Comparison of ENCODE assay signal across 12 cellular contexts in genomic region chr10:18666810-18667209, GRCh38. TPM values are rescaled to one million over a fixed set of nuclear protein-coding genes. Genes with fewer than 3 reads are reported as not detected.
DNase-seq lines count a peak whose midpoint lies in the region; ATAC-seq and TF ChIP-seq lines count a peak whose summit lies in the region.
"Had no signal": no experiment of that assay in that cellular context is flagged by ENCODE, and none has a peak within 500 bp of the region (broad histone marks: within the 10 kb centered on the region; RNA-seq: fewer than 3 reads in every experiment).

No MANE protein-coding gene starts in this region.

- no peaks in the 10 kb centered on the region for H3K27me3 Mint-ChIP-seq in H9 (ENCODE audit: low read depth)
- no peaks in the 10 kb centered on the region for H3K27me3 Mint-ChIP-seq in activated T-helper 17 cell treated with anti-CD3 and anti-CD28 coated beads, Interleukin-2, amount 50 U/mL, for 72 hours

- H3K79me2 ChIP-seq in H9 (ENCODE audit: insufficient read depth, low read length) (peaks cover 35% of the 10 kb centered on the region; the same call in 1 of the 2 replicates), trophoblast cell (ENCODE audit: control insufficient read depth, insufficient read depth, low read length, poor library complexity) (peaks cover 4% of the 10 kb centered on the region)

- H3K23ac ChIP-seq in H9 (ENCODE audit: insufficient read length, low read depth, low read length) (no peak overlapping the region), trophoblast cell (ENCODE audit: low read length) (no peak overlapping the region)

- H2BK12ac ChIP-seq in H9 (ENCODE audit: insufficient read length, low read depth, low read length) = no peak overlapping the region
- H2BK12ac ChIP-seq in trophoblast cell (ENCODE audit: low read length) = no peak overlapping the region

- H3K4me3 Mint-ChIP-seq in H9 = peak overlapping the region; percentile 11 to 20; a peak in 3 of 5 replicates
- no peak overlapping the region for H3K4me3 Mint-ChIP-seq in activated T-helper 17 cell treated with anti-CD3 and anti-CD28 coated beads, Interleukin-2, amount 50 U/mL, for 72 hours

- peaks cover 15 to 18% of the 10 kb centered on the region in 2 experiments for H3K36me3 ChIP-seq in trophoblast cell (ENCODE audit: control insufficient read depth in 1 of 2, insufficient read depth in 2 of 2, low read length in 2 of 2)

- H4K5ac ChIP-seq in H9 (ENCODE audit: insufficient read length, low read depth, low read length) = no peak overlapping the region

- H2AFZ ChIP-seq in H9 (ENCODE audit: low read length) (no peak overlapping the region), trophoblast cell (ENCODE audit: insufficient read depth, low read length, poor library complexity) (no peak overlapping the region)

- H4K12ac ChIP-seq in trophoblast cell (ENCODE audit: low read depth, low read length) = no peak overlapping the region

- H2AK5ac ChIP-seq in H9 (ENCODE audit: insufficient read length, low read length) = no peak overlapping the region
- H2AK5ac ChIP-seq in trophoblast cell (ENCODE audit: low read length) = no peak overlapping the region

- H3K4me3 ChIP-seq in fibroblast of villous mesenchyme (ENCODE audit: low read depth, low read length) = no peak overlapping the region
- no peak overlapping the region for H3K4me3 ChIP-seq in trophoblast cell (ENCODE audit: low read depth, low read length)

- H4K91ac ChIP-seq in H9 (ENCODE audit: insufficient read length, low read depth, low read length) (no peak overlapping the region), trophoblast cell (ENCODE audit: low read depth, low read length) (no peak overlapping the region)

- peak; percentile 69 for ATAC-seq in SK-N-SH treated with all-trans-retinoic acid at 6 μM for 48 hours
- ATAC-seq in HG02798 (IDR thresholded peaks at IDR 0.05; ENCODE audit: poor library complexity, unreplicated experiment) = no peak
- ATAC-seq in HG03439 (IDR thresholded peaks at IDR 0.05; ENCODE audit: unreplicated experiment) = no peak
- ATAC-seq in activated T-helper 17 cell treated with anti-CD3 and anti-CD28 coated beads, Interleukin-2, amount 50 U/mL, for 72 hours (replicated peaks) = no peak

- H3K4me2 ChIP-seq in H9 (ENCODE audit: insufficient read depth, insufficient read length, low read length) (peak overlapping the region; percentile 56), trophoblast cell (ENCODE audit: low read length) (peak overlapping the region; percentile 45)

- no peak overlapping the region for H2BK5ac ChIP-seq in H9 (ENCODE audit: insufficient read length, low read length)
- H2BK5ac ChIP-seq in trophoblast cell (ENCODE audit: low read depth, low read length, poor library complexity) = no peak overlapping the region

- H3K9ac ChIP-seq in H9 (ENCODE audit: extremely low read depth, insufficient read length, low read length) (no peak overlapping the region), trophoblast cell (ENCODE audit: low read length) (no peak overlapping the region)

- peaks cover 3% of the 10 kb centered on the region; the same call in 1 of the 2 replicates for H3K4me1 ChIP-seq in H9 (ENCODE audit: insufficient read depth, low read length)
- H3K4me1 ChIP-seq in trophoblast cell (ENCODE audit: control insufficient read depth in 1 of 2, insufficient read depth in 2 of 2, low read length in 2 of 2) = peaks cover 0 to 2% of the 10 kb centered on the region in 2 experiments

- H3K14ac ChIP-seq in H9 (ENCODE audit: insufficient read depth, low read length) = no peak overlapping the region
- no peak overlapping the region for H3K14ac ChIP-seq in trophoblast cell (ENCODE audit: low read length)

- H2BK120ac ChIP-seq in H9 (ENCODE audit: low read depth, low read length, poor library complexity, severe bottlenecking) (no peak overlapping the region), trophoblast cell (ENCODE audit: insufficient read depth, low read length, poor library complexity) (no peak overlapping the region)

- WGBS in H9 (ENCODE audit: extremely low coverage, insufficient read length, low lambda C conversion rate) = no CpG with 5 or more reads among the region's 2 CpGs
- no CpG with 5 or more reads among the region's 2 CpGs for WGBS in trophoblast cell (ENCODE audit: extremely low coverage, insufficient coverage, insufficient read length)

- no peaks in the 10 kb centered on the region for H3K9me3 Mint-ChIP-seq in H9
- no peaks in the 10 kb centered on the region for H3K9me3 Mint-ChIP-seq in activated T-helper 17 cell treated with anti-CD3 and anti-CD28 coated beads, Interleukin-2, amount 50 U/mL, for 72 hours

- no peak overlapping the region for H3K18ac ChIP-seq in H9 (ENCODE audit: insufficient read length, low read depth, low read length)
- no peak overlapping the region for H3K18ac ChIP-seq in trophoblast cell (ENCODE audit: low read length)

- H2BK20ac ChIP-seq in H9 (ENCODE audit: low read depth, low read length, poor library complexity, severe bottlenecking) = no peak overlapping the region

- TF ChIP-seq CTCF in H9 (conservative IDR thresholded peaks at IDR 0.05) (no peak), fibroblast of villous mesenchyme (IDR thresholded peaks at IDR 0.05; ENCODE audit: insufficient read depth, low read depth, low read length) (no peak)

- H3K27ac ChIP-seq in H9 (ENCODE audit: insufficient read length, low read depth, low read length) = no peak overlapping the region
- H3K27ac ChIP-seq in trophoblast cell (ENCODE audit: low read depth, low read length) = peak overlapping the region; percentile 9

- H4K8ac ChIP-seq in H9 (replicated peaks; ENCODE audit: insufficient read length, low read depth, low read length) = no peak overlapping the region
- H4K8ac ChIP-seq in trophoblast cell (ENCODE audit: low read depth, low read length) = no peak overlapping the region

- no peak overlapping the region for H3K4ac ChIP-seq in H9 (ENCODE audit: low read depth, low read length)
- no peak overlapping the region for H3K4ac ChIP-seq in trophoblast cell (ENCODE audit: low read depth, low read length)

- no peak overlapping the region for H3T11ph ChIP-seq in H9 (ENCODE audit: low read length)

- H3K79me1 ChIP-seq in H9 (ENCODE audit: insufficient read depth, low read depth, low read length, poor library complexity, severe bottlenecking) (peaks cover 2% of the 10 kb centered on the region), trophoblast cell (ENCODE audit: low read length) (no peaks in the 10 kb centered on the region)

- no peak overlapping the region for H2BK15ac ChIP-seq in H9 (ENCODE audit: low read depth, low read length)

- H3K27ac Mint-ChIP-seq in H9 = peak overlapping the region; percentile 8 to 92 (median 10); a peak in 4 of 7 replicates
- no peak overlapping the region for H3K27ac Mint-ChIP-seq in activated T-helper 17 cell treated with anti-CD3 and anti-CD28 coated beads, Interleukin-2, amount 50 U/mL, for 72 hours

- peaks cover 19 to 51% (median 41%) of the 10 kb centered on the region in 3 experiments; a peak in 6 of 7 replicates for H3K36me3 Mint-ChIP-seq in H9 (ENCODE audit: insufficient read depth in 1 of 3, low read depth in 3 of 3)
- peaks cover 94% of the 10 kb centered on the region for H3K36me3 Mint-ChIP-seq in activated T-helper 17 cell treated with anti-CD3 and anti-CD28 coated beads, Interleukin-2, amount 50 U/mL, for 72 hours (ENCODE audit: low read depth)

- H3K27me3 ChIP-seq in H9 (ENCODE audit: insufficient read depth, low read length) (no peaks in the 10 kb centered on the region), trophoblast cell (ENCODE audit: insufficient read depth, low read length) (no peaks in the 10 kb centered on the region)

- DNase-seq in H9 (no peak), fibroblast of villous mesenchyme (ENCODE audit: low read depth) (peak; percentile 73), trophoblast cell (peak in 1 of 2 donors; percentile 57), NCI-H1105 (lab: John Stamatoyannopoulos, UW) (no peak)
- DNase-seq: activated CD4-positive, CD25-positive, alpha-beta regulatory T cell treated with anti-CD3 and anti-CD28 coated beads, Interleukin-2, amount 50 U/mL, for 72 hours; activated effector memory CD4-positive, alpha-beta T cell treated with anti-CD3 and anti-CD28 coated beads, Interleukin-2, amount 50 U/mL, for 16 hours; NCI-H1092; NCI-H748 treated with DMSO at 0.1 percent for 48 hours had no signal

- peaks cover 34 to 37% of the 10 kb centered on the region in 2 experiments for H3K4me1 Mint-ChIP-seq in H9
- peaks cover 22% of the 10 kb centered on the region for H3K4me1 Mint-ChIP-seq in activated T-helper 17 cell treated with anti-CD3 and anti-CD28 coated beads, Interleukin-2, amount 50 U/mL, for 72 hours

- H3K56ac ChIP-seq in H9 (ENCODE audit: insufficient read length, low read depth, low read length) = no peak overlapping the region

- no peaks in the 10 kb centered on the region for H4K20me1 ChIP-seq in H9 (ENCODE audit: control insufficient read depth, insufficient read depth, insufficient read length)

- H3K23me2 ChIP-seq in H9 (ENCODE audit: insufficient read length, low read depth, low read length, poor library complexity, severe bottlenecking) = no peaks in the 10 kb centered on the region

- no peaks in the 10 kb centered on the region for H3K9me3 ChIP-seq in H9 (ENCODE audit: control insufficient read depth, low read depth, low read length)
- no peaks in the 10 kb centered on the region for H3K9me3 ChIP-seq in trophoblast cell (ENCODE audit: insufficient read depth, low read depth, low read length)

TF ChIP-seq in SK-N-SH treated with all-trans-retinoic acid at 6 μM for 48 hours, 23 proteins besides CTCF, POLR2A, EP300 and RAD21 (continues in another document):
- no peak for TF ChIP-seq BACH2 (CRISPR knock-in tag; IDR thresholded peaks at IDR 0.05; ENCODE audit: borderline replicate concordance)
- no peak for TF ChIP-seq SNAI2 (CRISPR knock-in tag; IDR thresholded peaks at IDR 0.05)
- TF ChIP-seq CREB5 (CRISPR knock-in tag; IDR thresholded peaks at IDR 0.05; ENCODE audit: low read depth) = no peak
- no peak for TF ChIP-seq ZC3H10 (CRISPR knock-in tag; IDR thresholded peaks at IDR 0.05)

RNA-seq across cellular contexts. Expression of gene ARL5B, which starts 7.6 kb away (rescaled TPM):
- total RNA-seq in H9 (2021) = 33.9 and 34.4 TPM in 2 replicates
- 18.0 and 22.9 TPM in 2 replicates for total RNA-seq in fibroblast of villous mesenchyme
- 24.5 and 25.7 TPM in 2 replicates for polyA plus RNA-seq in trophoblast cell (2013)
- total RNA-seq in activated T-helper 17 cell treated with anti-CD3 and anti-CD28 coated beads, Interleukin-2, amount 50 U/mL, for 72 hours = 10 to 100 TPM in 1 of 2 donors, 1 to 10 TPM in 1; 8.9 to 24.8 TPM

RNA-seq across cellular contexts. Expression of gene NSUN6, which starts 15.4 kb away (rescaled TPM):
- total RNA-seq in H9 (2021) (10.2 and 11.9 TPM in 2 replicates), fibroblast of villous mesenchyme (6.8 and 8.6 TPM in 2 replicates)
- 6.7 and 6.8 TPM in 2 replicates for polyA plus RNA-seq in trophoblast cell (2013)
- total RNA-seq in activated T-helper 17 cell treated with anti-CD3 and anti-CD28 coated beads, Interleukin-2, amount 50 U/mL, for 72 hours = 10 to 100 TPM; 16.5 to 25.4 TPM
